ENCODE assay signal across 1 cellular context in genomic region chr1:40096977-40097782, GRCh38.
TF ChIP-seq lines count a peak whose summit lies in the region.

Gene PPT1, minus strand, starts transcription at chr1:40097252. Its CDS starts 14 bp downstream, at chr1:40097238.

TF ChIP-seq in K562, 482 proteins besides CTCF, POLR2A, EP300 and RAD21 (continued from another document and continues in another):
- TF ChIP-seq, protein P1, sequence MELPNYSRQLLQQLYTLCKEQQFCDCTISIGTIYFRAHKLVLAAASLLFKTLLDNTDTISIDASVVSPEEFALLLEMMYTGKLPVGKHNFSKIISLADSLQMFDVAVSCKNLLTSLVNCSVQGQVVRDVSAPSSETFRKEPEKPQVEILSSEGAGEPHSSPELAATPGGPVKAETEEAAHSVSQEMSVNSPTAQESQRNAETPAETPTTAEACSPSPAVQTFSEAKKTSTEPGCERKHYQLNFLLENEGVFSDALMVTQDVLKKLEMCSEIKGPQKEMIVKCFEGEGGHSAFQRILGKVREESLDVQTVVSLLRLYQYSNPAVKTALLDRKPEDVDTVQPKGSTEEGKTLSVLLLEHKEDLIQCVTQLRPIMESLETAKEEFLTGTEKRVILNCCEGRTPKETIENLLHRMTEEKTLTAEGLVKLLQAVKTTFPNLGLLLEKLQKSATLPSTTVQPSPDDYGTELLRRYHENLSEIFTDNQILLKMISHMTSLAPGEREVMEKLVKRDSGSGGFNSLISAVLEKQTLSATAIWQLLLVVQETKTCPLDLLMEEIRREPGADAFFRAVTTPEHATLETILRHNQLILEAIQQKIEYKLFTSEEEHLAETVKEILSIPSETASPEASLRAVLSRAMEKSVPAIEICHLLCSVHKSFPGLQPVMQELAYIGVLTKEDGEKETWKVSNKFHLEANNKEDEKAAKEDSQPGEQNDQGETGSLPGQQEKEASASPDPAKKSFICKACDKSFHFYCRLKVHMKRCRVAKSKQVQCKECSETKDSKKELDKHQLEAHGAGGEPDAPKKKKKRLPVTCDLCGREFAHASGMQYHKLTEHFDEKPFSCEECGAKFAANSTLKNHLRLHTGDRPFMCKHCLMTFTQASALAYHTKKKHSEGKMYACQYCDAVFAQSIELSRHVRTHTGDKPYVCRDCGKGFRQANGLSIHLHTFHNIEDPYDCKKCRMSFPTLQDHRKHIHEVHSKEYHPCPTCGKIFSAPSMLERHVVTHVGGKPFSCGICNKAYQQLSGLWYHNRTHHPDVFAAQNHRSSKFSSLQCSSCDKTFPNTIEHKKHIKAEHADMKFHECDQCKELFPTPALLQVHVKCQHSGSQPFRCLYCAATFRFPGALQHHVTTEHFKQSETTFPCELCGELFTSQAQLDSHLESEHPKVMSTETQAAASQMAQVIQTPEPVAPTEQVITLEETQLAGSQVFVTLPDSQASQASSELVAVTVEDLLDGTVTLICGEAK (IDR thresholded peaks at IDR 0.05): no peak; the same call in 1 of the 2 replicates
- TF ChIP-seq, protein P1 (CRISPR knock-in tag; IDR thresholded peaks at IDR 0.05): peak; percentile 74; the same call in 1 of the 2 replicates
- TF ChIP-seq GTF2A2 (tag; IDR thresholded peaks at IDR 0.05): peak; percentile 41; the same call in 1 of the 2 replicates
- no peak for TF ChIP-seq ARID3B (CRISPR knock-in tag; IDR thresholded peaks at IDR 0.05; ENCODE audit: borderline replicate concordance)
- no peak for TF ChIP-seq SP2 (IDR thresholded peaks at IDR 0.05; ENCODE audit: extremely low read depth, low read depth, low read length, poor library complexity, severe bottlenecking)
- no peak for TF ChIP-seq RBM39 (optimal IDR thresholded peaks at IDR 0.05; ENCODE audit: low read depth, low read length)
- TF ChIP-seq ZNF347 (CRISPR knock-in tag; IDR thresholded peaks at IDR 0.05; ENCODE audit: low read depth): no peak
- TF ChIP-seq RBM15 (IDR thresholded peaks at IDR 0.05; ENCODE audit: insufficient read depth, low read length): no peak
- no peak; the same call in 1 of the 2 replicates for TF ChIP-seq TCFL5 (CRISPR knock-in tag; conservative IDR thresholded peaks at IDR 0.05)
- no peak for TF ChIP-seq SIRT6 (IDR thresholded peaks at IDR 0.05; ENCODE audit: low read depth, low read length)
- TF ChIP-seq RAD51 (IDR thresholded peaks at IDR 0.05; ENCODE audit: borderline replicate concordance, low read depth): peak; percentile 96
- TF ChIP-seq EP400 (IDR thresholded peaks at IDR 0.05): peak; percentile 92
- TF ChIP-seq PML (IDR thresholded peaks at IDR 0.05; ENCODE audit: low read length): peak; percentile 73; the same call in 1 of the 2 replicates
- TF ChIP-seq TRIM24 (IDR thresholded peaks at IDR 0.05): 0 out of 4 replicates have a peak, but pooled peaks of 1 of the 2 experiments have one; percentile 15
- TF ChIP-seq NONO (IDR thresholded peaks at IDR 0.05; ENCODE audit: low read depth in 2 of 2, low read length in 1 of 2): peak; percentile 62 to 66; a peak in 3 of 4 replicates
- peak; percentile 69 for TF ChIP-seq MXD1 (CRISPR knock-in tag; IDR thresholded peaks at IDR 0.05; ENCODE audit: borderline replicate concordance, poor library complexity, severe bottlenecking)
- TF ChIP-seq NBN (IDR thresholded peaks at IDR 0.05; ENCODE audit: low read depth): no peak
- 0 out of 2 replicates have a peak, but pooled peaks have one; percentile 50 for TF ChIP-seq ZNF644 (tag; IDR thresholded peaks at IDR 0.05; ENCODE audit: low read depth)
- peak; percentile 68; the same call in 1 of the 2 replicates for TF ChIP-seq ZNF76 (CRISPR knock-in tag; IDR thresholded peaks at IDR 0.05; ENCODE audit: borderline replicate concordance)
- TF ChIP-seq CREM (IDR thresholded peaks at IDR 0.05; ENCODE audit: low read depth): peak; percentile 58; the same call in 1 of the 2 replicates
- peak; percentile 80; the same call in 1 of the 2 replicates for TF ChIP-seq E2F3 (CRISPR knock-in tag; IDR thresholded peaks at IDR 0.05)
- peak; percentile 96 for TF ChIP-seq NKRF (IDR thresholded peaks at IDR 0.05; ENCODE audit: borderline replicate concordance)
- TF ChIP-seq ZNF239 (CRISPR knock-in tag; IDR thresholded peaks at IDR 0.05): no peak
- TF ChIP-seq FOS (IDR thresholded peaks at IDR 0.05; ENCODE audit: extremely low read depth, insufficient read length): no peak
- TF ChIP-seq CBFB (CRISPR knock-in tag; IDR thresholded peaks at IDR 0.05): peak; percentile 97
- TF ChIP-seq ZNF57 (CRISPR knock-in tag; IDR thresholded peaks at IDR 0.05): no peak
- TF ChIP-seq, protein P2, sequence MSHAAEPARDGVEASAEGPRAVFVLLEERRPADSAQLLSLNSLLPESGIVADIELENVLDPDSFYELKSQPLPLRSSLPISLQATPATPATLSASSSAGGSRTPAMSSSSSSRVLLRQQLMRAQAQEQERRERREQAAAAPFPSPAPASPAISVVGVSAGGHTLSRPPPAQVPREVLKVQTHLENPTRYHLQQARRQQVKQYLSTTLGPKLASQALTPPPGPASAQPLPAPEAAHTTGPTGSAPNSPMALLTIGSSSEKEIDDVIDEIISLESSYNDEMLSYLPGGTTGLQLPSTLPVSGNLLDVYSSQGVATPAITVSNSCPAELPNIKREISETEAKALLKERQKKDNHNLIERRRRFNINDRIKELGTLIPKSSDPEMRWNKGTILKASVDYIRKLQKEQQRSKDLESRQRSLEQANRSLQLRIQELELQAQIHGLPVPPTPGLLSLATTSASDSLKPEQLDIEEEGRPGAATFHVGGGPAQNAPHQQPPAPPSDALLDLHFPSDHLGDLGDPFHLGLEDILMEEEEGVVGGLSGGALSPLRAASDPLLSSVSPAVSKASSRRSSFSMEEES (CRISPR knock-in tag; IDR thresholded peaks at IDR 0.05): peak; percentile 99
- TF ChIP-seq, protein P3, sequence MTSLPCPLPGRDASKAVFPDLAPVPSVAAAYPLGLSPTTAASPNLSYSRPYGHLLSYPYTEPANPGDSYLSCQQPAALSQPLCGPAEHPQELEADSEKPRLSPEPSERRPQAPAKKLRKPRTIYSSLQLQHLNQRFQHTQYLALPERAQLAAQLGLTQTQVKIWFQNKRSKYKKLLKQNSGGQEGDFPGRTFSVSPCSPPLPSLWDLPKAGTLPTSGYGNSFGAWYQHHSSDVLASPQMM (CRISPR knock-in tag; IDR thresholded peaks at IDR 0.05): no peak
- TF ChIP-seq CHD4 (IDR thresholded peaks at IDR 0.05; ENCODE audit: insufficient read depth, insufficient replicate concordance, low read depth, low read length, poor library complexity, severe bottlenecking): no peak
- no peak for TF ChIP-seq BCL6 (CRISPR knock-in tag; IDR thresholded peaks at IDR 0.05)
- no peak for TF ChIP-seq FOSL1 (tag; conservative IDR thresholded peaks at IDR 0.05)
- TF ChIP-seq LCOR (CRISPR knock-in tag; IDR thresholded peaks at IDR 0.05): peak; percentile 99
- no peak for TF ChIP-seq SMC3 (conservative IDR thresholded peaks at IDR 0.05; ENCODE audit: insufficient read depth, low read depth, low read length)
- no peak for TF ChIP-seq SRSF3 (IDR thresholded peaks at IDR 0.05; ENCODE audit: insufficient read depth, low read length)
- TF ChIP-seq, protein P4, sequence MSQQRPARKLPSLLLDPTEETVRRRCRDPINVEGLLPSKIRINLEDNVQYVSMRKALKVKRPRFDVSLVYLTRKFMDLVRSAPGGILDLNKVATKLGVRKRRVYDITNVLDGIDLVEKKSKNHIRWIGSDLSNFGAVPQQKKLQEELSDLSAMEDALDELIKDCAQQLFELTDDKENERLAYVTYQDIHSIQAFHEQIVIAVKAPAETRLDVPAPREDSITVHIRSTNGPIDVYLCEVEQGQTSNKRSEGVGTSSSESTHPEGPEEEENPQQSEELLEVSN (IDR thresholded peaks at IDR 0.05; ENCODE audit: borderline replicate concordance in 1 of 2, extremely low read depth in 1 of 2, insufficient read depth in 1 of 2, insufficient read length in 1 of 2, low read depth in 1 of 2, low read length in 1 of 2, poor library complexity in 1 of 2, severe bottlenecking in 1 of 2): peak; percentile 91 to 95
- no peak for TF ChIP-seq TSC22D4 (tag; IDR thresholded peaks at IDR 0.05)
- TF ChIP-seq POLR3G (IDR thresholded peaks at IDR 0.05; ENCODE audit: extremely low read depth, insufficient read length, insufficient replicate concordance): no peak
- TF ChIP-seq CBX2 (IDR thresholded peaks at IDR 0.05; ENCODE audit: insufficient read depth, low read length, poor library complexity, severe bottlenecking): no peak
- TF ChIP-seq ID3 (CRISPR knock-in tag; IDR thresholded peaks at IDR 0.05): no peak
- TF ChIP-seq ID3 (tag; IDR thresholded peaks at IDR 0.05): no peak
- no peak for TF ChIP-seq SIX5 (IDR thresholded peaks at IDR 0.05; ENCODE audit: borderline replicate concordance in 1 of 2, insufficient read depth in 1 of 2, low read depth in 1 of 2, low read length in 2 of 2)
- no peak for TF ChIP-seq PRMT5 (CRISPR knock-in tag; IDR thresholded peaks at IDR 0.05)
